ENCODE assay signal across 22 cellular contexts in genomic region chr14:31380106-31380505, GRCh38.
"Had no signal": no experiment of that assay in that cellular context is flagged by ENCODE, and none has a peak within 500 bp of the region (broad histone marks: within the 10 kb centered on the region; RNA-seq: fewer than 3 reads in every experiment).

No MANE protein-coding gene starts in this region.

- H3K4me3 ChIP-seq: breast epithelium, colonic mucosa, dorsolateral prefrontal cortex, esophagus muscularis mucosa, left ventricle myocardium inferior, ovary, prostate gland, right atrium auricular region, thyroid gland, upper lobe of right lung had no signal

- H3K9me3 ChIP-seq: breast epithelium, colonic mucosa, esophagus muscularis mucosa, left ventricle myocardium inferior, ovary, prostate gland, right atrium auricular region, thyroid gland, upper lobe of right lung had no signal

- H3K36me3 ChIP-seq: breast epithelium, colonic mucosa, ovary, prostate gland had no signal

- H3K27me3 ChIP-seq: breast epithelium, colonic mucosa, dorsolateral prefrontal cortex, esophagus muscularis mucosa, ovary, right atrium auricular region, thyroid gland, upper lobe of right lung had no signal

- H3K27ac ChIP-seq: breast epithelium, colonic mucosa, dorsolateral prefrontal cortex, esophagus muscularis mucosa, left ventricle myocardium inferior, ovary, prostate gland, right atrium auricular region, thyroid gland, upper lobe of right lung had no signal

- DNase-seq: activated CD4-positive, alpha-beta memory T cell treated with anti-CD3 and anti-CD28 coated beads for 36 hours; activated CD4-positive, alpha-beta T cell treated with anti-CD3 and anti-CD28 coated beads for 48 hours; activated effector memory CD4-positive, alpha-beta T cell treated with anti-CD3 and anti-CD28 coated beads, Interleukin-2, amount 50 U/mL, for 16 hours; activated naive CD4-positive, alpha-beta T cell treated with anti-CD3 and anti-CD28 coated beads, Interleukin-2, amount 50 U/mL, for 16 hours; activated naive CD8-positive, alpha-beta T cell treated with anti-CD3 and anti-CD28 coated beads, Interleukin-2, amount 50 U/mL, for 24 hours; activated T-cell treated with anti-CD3 and anti-CD28 coated beads, Interleukin-2, amount 50 U/mL, for 72 hours; aorta; colonic mucosa; dorsolateral prefrontal cortex; kidney glomerular epithelial cell; left ventricle myocardium inferior; ovary; stimulated activated CD4-positive, alpha-beta T cell treated with anti-CD3 and anti-CD28 coated beads, Interleukin-12 subunit alpha, Interleukin-12 subunit beta, amount 100 ng/mL, for 4 hours; stimulated activated CD4-positive, alpha-beta T cell treated with anti-CD3 and anti-CD28 coated beads, Interleukin-4, amount 100 ng/mL, for 4 hours; stimulated activated naive CD8-positive, alpha-beta T cell treated with anti-CD3 and anti-CD28 coated beads, Interleukin-15, Interleukin-2, amounts not matched to agents 100 U/mL and 50 U/mL, for 24 hours; T-helper 9 cell; thyroid gland; upper lobe of right lung had no signal
